In the genomic region with DNA sequence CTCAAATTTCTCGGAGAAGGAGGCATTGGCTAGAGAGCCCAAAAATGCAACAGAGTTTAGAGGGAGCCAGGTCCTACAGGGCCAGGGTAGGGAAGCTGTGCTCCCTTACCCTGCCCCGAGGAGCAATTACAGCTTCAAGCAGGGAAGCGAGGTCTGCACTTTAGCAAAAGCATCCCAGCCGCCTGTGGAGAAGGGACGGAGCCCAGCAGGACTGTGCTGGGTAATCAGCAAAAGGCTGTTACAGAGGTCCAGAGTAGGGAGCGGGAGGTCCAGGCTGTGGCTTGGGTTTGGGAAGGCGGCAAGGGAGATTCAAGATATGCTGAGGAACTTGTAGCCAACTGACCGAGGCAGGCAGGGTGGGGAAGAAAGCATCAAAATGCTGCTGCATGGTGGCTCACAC, we compare ENCODE assay signal across 17 cellular contexts.
"Had no signal": no experiment of that assay in that cellular context is flagged by ENCODE, and none has a peak within 500 bp of the region (broad histone marks: within the 10 kb centered on the region; RNA-seq: fewer than 3 reads in every experiment).

No MANE protein-coding gene starts in this region.

- H3K36me3 Mint-ChIP-seq: memory B cell; mesothelial cell of epicardium; naive B cell; natural killer cell treated with Interleukin-12 subunit alpha and Interleukin-12 subunit beta and Interleukin-15 and Interleukin-18, amount 100 ng/mL, for 72 hours; stimulated activated memory B cell treated with anti-CD40 and anti-IgM and Interleukin-4, amounts not matched to agents 10 μg/mL and 1 μg/mL and 100 μg/mL, for 72 hours had no signal

- DNase-seq: dermis blood vessel endothelial cell; effector memory CD4-positive, alpha-beta T cell; kidney; mucosa of descending colon; naive B cell; nucleus accumbens; ovary; psoas muscle; right cardiac atrium; spleen; stimulated activated CD4-positive, alpha-beta T cell treated with anti-CD3 and anti-CD28 coated beads, Interleukin-4, amount 100 ng/mL, for 4 hours; upper lobe of left lung had no signal

- H3K4me1 Mint-ChIP-seq: memory B cell; mesothelial cell of epicardium; naive B cell; stimulated activated memory B cell treated with anti-CD40 and anti-IgM and Interleukin-4, amounts not matched to agents 10 μg/mL and 1 μg/mL and 100 μg/mL, for 72 hours had no signal

- H3K27ac Mint-ChIP-seq: memory B cell; mesothelial cell of epicardium; naive B cell; natural killer cell treated with Interleukin-12 subunit alpha and Interleukin-12 subunit beta and Interleukin-15 and Interleukin-18, amount 100 ng/mL, for 72 hours; stimulated activated memory B cell treated with anti-CD40 and anti-IgM and Interleukin-4, amounts not matched to agents 10 μg/mL and 1 μg/mL and 100 μg/mL, for 72 hours; stimulated activated naive CD8-positive, alpha-beta T cell treated with anti-CD3 and anti-CD28 coated beads, Interleukin-15, Interleukin-2, amounts not matched to agents 100 ng/mL and 50 ng/mL, for 24 hours had no signal

- H3K9me3 Mint-ChIP-seq: mesothelial cell of epicardium; natural killer cell treated with Interleukin-12 subunit alpha and Interleukin-12 subunit beta and Interleukin-15 and Interleukin-18, amount 100 ng/mL, for 72 hours; stimulated activated memory B cell treated with anti-CD40 and anti-IgM and Interleukin-4, amounts not matched to agents 10 μg/mL and 1 μg/mL and 100 μg/mL, for 72 hours; stimulated activated naive CD8-positive, alpha-beta T cell treated with anti-CD3 and anti-CD28 coated beads, Interleukin-15, Interleukin-2, amounts not matched to agents 100 ng/mL and 50 ng/mL, for 24 hours had no signal

- H3K4me3 Mint-ChIP-seq: memory B cell; mesothelial cell of epicardium; naive B cell; natural killer cell treated with Interleukin-12 subunit alpha and Interleukin-12 subunit beta and Interleukin-15 and Interleukin-18, amount 100 ng/mL, for 72 hours; stimulated activated memory B cell treated with anti-CD40 and anti-IgM and Interleukin-4, amounts not matched to agents 10 μg/mL and 1 μg/mL and 100 μg/mL, for 72 hours; stimulated activated naive CD8-positive, alpha-beta T cell treated with anti-CD3 and anti-CD28 coated beads, Interleukin-15, Interleukin-2, amounts not matched to agents 100 ng/mL and 50 ng/mL, for 24 hours had no signal
